Comparison of ENCODE assay signal across 17 cellular contexts in the genomic region with DNA sequence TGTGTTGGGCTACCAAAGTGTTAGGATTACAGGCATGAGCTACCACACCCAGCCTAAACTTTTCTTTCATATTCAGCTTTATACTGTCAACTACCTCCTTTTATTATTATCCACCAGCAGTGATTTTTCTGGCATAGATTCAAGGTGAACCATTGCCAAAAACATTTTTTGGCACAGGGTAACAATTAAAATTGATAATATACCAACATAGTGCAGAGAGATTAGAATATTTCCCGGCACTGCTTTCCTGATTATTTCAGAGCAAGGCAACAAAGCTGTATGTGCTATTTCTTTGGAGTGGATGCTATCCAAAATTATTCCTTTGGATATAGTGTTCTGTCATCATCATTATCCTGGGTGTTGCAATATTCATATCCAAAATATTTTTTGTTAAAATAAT.
A peak's percentile ranks its signal among the peaks of the same experiment; 100 is the strongest.
DNase-seq lines count a peak whose midpoint lies in the region; ATAC-seq and TF ChIP-seq lines count a peak whose summit lies in the region.
"Had no signal": no experiment of that assay in that cellular context is flagged by ENCODE, and none has a peak within 500 bp of the region (broad histone marks: within the 10 kb centered on the region; RNA-seq: fewer than 3 reads in every experiment).

No MANE protein-coding gene starts in this region.

- peak overlapping the region; percentile 39 for H3K4me2 ChIP-seq in MM.1S (ENCODE audit: low read depth, low read length)

- TF ChIP-seq CTCF in BE2C (IDR thresholded peaks at IDR 0.05; ENCODE audit: low read depth, low read length) (no peak), MM.1S (IDR thresholded peaks at IDR 0.05; ENCODE audit: low read length) (no peak), mesothelial cell of epicardium (IDR thresholded peaks at IDR 0.05; ENCODE audit: unreplicated experiment) (no peak)

- no peaks in the 10 kb centered on the region for H3K27me3 ChIP-seq in BE2C
- H3K27me3 ChIP-seq in MM.1S (replicated peaks; ENCODE audit: insufficient read depth, low read length) = no peaks in the 10 kb centered on the region

- no peak overlapping the region for H3K9ac ChIP-seq in MM.1S (ENCODE audit: low read length)

- H3K9me3 ChIP-seq in BE2C (no peaks in the 10 kb centered on the region), MM.1S (replicated peaks; ENCODE audit: insufficient read depth, low read length) (no peaks in the 10 kb centered on the region)
- H3K9me3 ChIP-seq: SJCRH30 had no signal

- DNase-seq in BE2C (peak; percentile 13), COR-L47 (lab: John Stamatoyannopoulos, UW) (peak; percentile 39), MM.1S (no peak), left colon (no peak), middle frontal gyrus (ENCODE audit: extremely low spot score, low spot score) (no peak), mesothelial cell of epicardium (ENCODE audit: low spot score in 2 of 2, unreplicated experiment in 2 of 2) (no peak)
- no peak for DNase-seq in activated naive CD4-positive, alpha-beta T cell treated with anti-CD3 and anti-CD28 coated beads, Interleukin-2, amount 10 ng/mL, durations not matched to agents 7 days and 5 days
- DNase-seq: ACHN, KBM-7, NCI-H146, NCI-H2107, NCI-H510A, NCI-H774, SJCRH30, SW 1271, T-helper 2 cell had no signal

- H3K36me3 Mint-ChIP-seq in mesothelial cell of epicardium = no peaks in the 10 kb centered on the region
- H3K36me3 Mint-ChIP-seq in activated naive CD4-positive, alpha-beta T cell treated with anti-CD3 and anti-CD28 coated beads, Interleukin-2, amount 10 ng/mL, durations not matched to agents 7 days and 5 days = no peaks in the 10 kb centered on the region

- peak; percentile 26 for ATAC-seq in left colon
- ATAC-seq: GM12878 had no signal

- no peaks in the 10 kb centered on the region for H3F3A ChIP-seq in MM.1S (ENCODE audit: insufficient read depth, low read length)

- no peaks in the 10 kb centered on the region for H3K27me3 Mint-ChIP-seq in mesothelial cell of epicardium (ENCODE audit: low read depth)
- H3K27me3 Mint-ChIP-seq in activated naive CD4-positive, alpha-beta T cell treated with anti-CD3 and anti-CD28 coated beads, Interleukin-2, amount 10 ng/mL, durations not matched to agents 7 days and 5 days = no peaks in the 10 kb centered on the region

- H3K4me3 ChIP-seq in BE2C (ENCODE audit: low read depth, low read length) (no peak overlapping the region), MM.1S (ENCODE audit: low read length) (no peak overlapping the region)
- H3K4me3 ChIP-seq: GM12878, SJCRH30 had no signal

- no peak overlapping the region for H2AFZ ChIP-seq in MM.1S (ENCODE audit: low read length)

- CTCF ChIA-PET in activated naive CD4-positive, alpha-beta T cell treated with anti-CD3 and anti-CD28 coated beads, Interleukin-2, amount 10 ng/mL, durations not matched to agents 7 days and 5 days (lab: Charles Lee) = no interaction called here

- intact Hi-C loops in left colon (cut with DNase I, micrococcal nuclease) = no loop called here

- no peaks in the 10 kb centered on the region for H4K20me1 ChIP-seq in MM.1S (ENCODE audit: insufficient read depth, low read length)

- H3K27ac ChIP-seq in MM.1S (ENCODE audit: low read length) = no peak overlapping the region
- H3K27ac ChIP-seq: SJCRH30 had no signal

- H3K9me3 Mint-ChIP-seq in mesothelial cell of epicardium = no peaks in the 10 kb centered on the region
- H3K9me3 Mint-ChIP-seq in activated naive CD4-positive, alpha-beta T cell treated with anti-CD3 and anti-CD28 coated beads, Interleukin-2, amount 10 ng/mL, durations not matched to agents 7 days and 5 days = peaks cover 9% of the 10 kb centered on the region

- H3K4me1 Mint-ChIP-seq in mesothelial cell of epicardium = no peaks in the 10 kb centered on the region
- no peaks in the 10 kb centered on the region for H3K4me1 Mint-ChIP-seq in activated naive CD4-positive, alpha-beta T cell treated with anti-CD3 and anti-CD28 coated beads, Interleukin-2, amount 10 ng/mL, durations not matched to agents 7 days and 5 days

- no peak overlapping the region for H3K27ac Mint-ChIP-seq in mesothelial cell of epicardium
- H3K27ac Mint-ChIP-seq in activated naive CD4-positive, alpha-beta T cell treated with anti-CD3 and anti-CD28 coated beads, Interleukin-2, amount 10 ng/mL, durations not matched to agents 7 days and 5 days = no peak overlapping the region

- H3K4me1 ChIP-seq in BE2C (no peaks in the 10 kb centered on the region; the same call in 1 of the 2 replicates), MM.1S (ENCODE audit: low read length) (no peaks in the 10 kb centered on the region)
- H3K4me1 ChIP-seq: SJCRH30 had no signal

- H3K4me3 Mint-ChIP-seq in mesothelial cell of epicardium = no peak overlapping the region
- no peak overlapping the region for H3K4me3 Mint-ChIP-seq in activated naive CD4-positive, alpha-beta T cell treated with anti-CD3 and anti-CD28 coated beads, Interleukin-2, amount 10 ng/mL, durations not matched to agents 7 days and 5 days

- no peaks in the 10 kb centered on the region for H3K79me2 ChIP-seq in MM.1S (ENCODE audit: low read length)

- H3K9me2 ChIP-seq in MM.1S (replicated peaks; ENCODE audit: insufficient read depth, low read length) = no peaks in the 10 kb centered on the region

- H3K36me3 ChIP-seq in BE2C (no peaks in the 10 kb centered on the region), MM.1S (replicated peaks; ENCODE audit: insufficient read depth, low read length) (no peaks in the 10 kb centered on the region)
- H3K36me3 ChIP-seq: SJCRH30 had no signal

Comparison
In these comparisons a context has a peak if more than half of its experiments do, and no peak if none do; other contexts are left out.
1. DNase-seq: peak in BE2C (single experiment) and COR-L47 (single experiment); none in MM.1S (single experiment), left colon (0 of 2), middle frontal gyrus (single experiment), mesothelial cell of epicardium (0 of 2) and activated naive CD4-positive, alpha-beta T cell treated with anti-CD3 and anti-CD28 coated beads, Interleukin-2, amount 10 ng/mL, durations not matched to agents 7 days and 5 days (single experiment).